Comparison of ENCODE assay signal across 17 cellular contexts in genomic region chr2:50476174-50476573, GRCh38.
DNase-seq lines count a peak whose midpoint lies in the region; TF ChIP-seq lines count a peak whose summit lies in the region.
"Had no signal": no experiment of that assay in that cellular context is flagged by ENCODE, and none has a peak within 500 bp of the region (broad histone marks: within the 10 kb centered on the region; RNA-seq: fewer than 3 reads in every experiment).

No MANE protein-coding gene starts in this region.

- 80% methylated on average over 2 of the region's 2 CpGs for WGBS in smooth muscle cell (ENCODE audit: low lambda C conversion rate)

- no peak overlapping the region for H3K9ac ChIP-seq in smooth muscle cell (ENCODE audit: low read depth)

- H3F3A ChIP-seq in smooth muscle cell (ENCODE audit: low read depth): no peaks in the 10 kb centered on the region

- no peaks in the 10 kb centered on the region for H4K20me1 ChIP-seq in smooth muscle cell (ENCODE audit: low read depth)

- no peaks in the 10 kb centered on the region for H3K36me3 ChIP-seq in smooth muscle cell (ENCODE audit: low read depth)
- H3K36me3 ChIP-seq: HAP-1 had no signal

- no peaks in the 10 kb centered on the region for H3K79me2 ChIP-seq in smooth muscle cell (ENCODE audit: low read depth)

- intact Hi-C loops in dorsolateral prefrontal cortex (cut with DNase I): no loop called here

- no peak overlapping the region for H3K27ac ChIP-seq in dorsolateral prefrontal cortex
- no peak overlapping the region for H3K27ac ChIP-seq in smooth muscle cell (ENCODE audit: low read depth)
- H3K27ac ChIP-seq: A549 had no signal

- H3K4me3 ChIP-seq in dorsolateral prefrontal cortex (no peak overlapping the region), smooth muscle cell (no peak overlapping the region)
- H3K4me3 ChIP-seq: A549, HAP-1 had no signal

- DNase-seq in NCI-H748 (lab: John Stamatoyannopoulos, UW; ENCODE audit: unreplicated experiment) (peak; percentile 20), NCI-H748 treated with DMSO at 0.1 percent for 48 hours (lab: John Stamatoyannopoulos, UW) (no peak), NCI-H146 treated with DMSO at 0.1 percent for 48 hours (lab: John Stamatoyannopoulos, UW; ENCODE audit: unreplicated experiment) (peak; percentile 16), dorsolateral prefrontal cortex (no peak), smooth muscle cell (lab: John Stamatoyannopoulos, UW; ENCODE audit: unreplicated experiment) (no peak), NCI-H1092 (lab: John Stamatoyannopoulos, UW) (no peak), NCI-H187 treated with DMSO at 0.1 percent for 48 hours (lab: John Stamatoyannopoulos, UW) (no peak), ecto neural progenitor cell (ENCODE audit: low spot score) (no peak)
- DNase-seq: activated CD8-positive, alpha-beta memory T cell treated with anti-CD3 and anti-CD28 coated beads, Interleukin-2, amount 10 ng/mL, durations not matched to agents 7 days and 5 days; activated naive CD4-positive, alpha-beta T cell treated with Interleukin-2 at 50 U/mL for 16 hours; effector CD4-positive, alpha-beta T cell; natural killer cell; NCI-H1105 treated with DMSO at 0.1 percent for 48 hours; RPMI8226; T-cell had no signal

- H3K4me1 ChIP-seq in smooth muscle cell (ENCODE audit: low read depth): no peaks in the 10 kb centered on the region
- H3K4me1 ChIP-seq: A549 had no signal

- H2AFZ ChIP-seq in smooth muscle cell (ENCODE audit: low read depth): no peak overlapping the region

- no peak overlapping the region for H3K4me2 ChIP-seq in smooth muscle cell
- H3K4me2 ChIP-seq: A549 had no signal

- no peaks in the 10 kb centered on the region for H3K9me3 ChIP-seq in smooth muscle cell (replicated peaks; ENCODE audit: low read depth)
- H3K9me3 ChIP-seq: A549, HAP-1 had no signal

- TF ChIP-seq CTCF in dorsolateral prefrontal cortex (IDR thresholded peaks at IDR 0.05 in 54 of 56, conservative IDR thresholded peaks at IDR 0.05 in 2 of 56; ENCODE audit: low read depth in 1 of 56, partially characterized antibody in 56 of 56) (peak in 35 of 56 donors; percentile 13 to 46 (median 25)), smooth muscle cell (IDR thresholded peaks at IDR 0.05; ENCODE audit: borderline replicate concordance, insufficient read depth, poor library complexity, severe bottlenecking) (peak; percentile 9)

- H3K27me3 ChIP-seq in dorsolateral prefrontal cortex (no peaks in the 10 kb centered on the region), smooth muscle cell (ENCODE audit: low read depth) (peaks cover 5% of the 10 kb centered on the region)

Comparison
In these comparisons a context has a peak if more than half of its experiments do, and no peak if none do; other contexts are left out.
1. DNase-seq: peak in NCI-H748 (single experiment) and NCI-H146 treated with DMSO at 0.1 percent for 48 hours (single experiment); none in NCI-H748 treated with DMSO at 0.1 percent for 48 hours (single experiment), dorsolateral prefrontal cortex (0 of 10), smooth muscle cell (single experiment), NCI-H1092 (single experiment), NCI-H187 treated with DMSO at 0.1 percent for 48 hours (single experiment) and ecto neural progenitor cell (single experiment).